Comparison of ENCODE assay signal across 1 cellular context in the genomic region with DNA sequence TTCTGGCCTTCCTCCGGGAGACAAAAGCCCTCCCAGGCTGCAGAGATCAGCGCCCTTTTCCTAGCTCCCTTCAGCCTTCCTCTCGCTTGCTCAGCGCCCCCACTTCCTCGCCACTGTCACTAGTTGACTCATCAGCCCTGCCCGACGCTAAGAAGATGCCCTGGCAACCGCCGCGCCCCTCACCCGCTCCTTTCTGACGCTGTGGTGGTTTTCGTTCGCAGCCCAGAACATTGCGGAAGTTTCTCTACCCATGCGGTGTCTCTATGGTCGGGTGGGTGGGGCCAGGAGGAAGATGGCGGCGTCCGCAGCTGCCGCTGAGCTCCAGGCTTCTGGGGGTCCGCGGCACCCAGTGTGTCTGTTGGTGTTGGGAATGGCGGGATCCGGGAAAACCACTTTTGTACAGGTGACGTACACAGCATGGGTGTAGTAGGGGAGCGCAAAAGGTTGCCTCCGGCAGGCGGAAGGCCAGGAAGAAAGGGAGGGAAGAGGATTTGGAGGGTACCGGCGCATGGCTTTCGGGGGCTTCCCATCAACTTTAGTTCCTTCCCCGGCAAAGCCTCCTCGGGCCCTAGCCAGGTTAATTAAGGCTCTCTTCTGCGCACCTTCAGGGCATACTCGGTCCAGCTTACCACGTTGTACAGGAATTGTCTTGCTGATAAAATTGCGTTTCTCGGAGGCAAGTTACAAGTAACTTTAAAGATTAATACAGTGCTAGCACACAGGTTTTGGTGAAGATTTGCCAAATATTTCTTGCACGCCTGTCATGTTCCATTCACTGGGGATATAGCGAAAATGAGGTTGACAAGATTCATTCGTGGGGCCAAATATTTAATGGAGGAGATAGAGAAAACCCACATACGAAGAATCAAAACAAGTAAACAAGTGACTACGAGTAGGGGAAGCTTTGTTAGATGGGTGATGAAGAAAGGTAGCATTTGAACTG.
TF ChIP-seq lines count a peak whose summit lies in the region.

Gene CCDC121, minus strand, starts transcription at position 246 of the 943 bp plus-strand sequence. CDS start 1,213 bp downstream, outside the sequence.
Gene GPN1, plus strand, starts transcription at position 284 of the 943 bp plus-strand sequence. Its CDS starts 9 bp downstream, at position 293.

TF ChIP-seq in HepG2, 621 proteins besides CTCF, POLR2A, EP300 and RAD21 (continued from another document and continues in another):
- TF ChIP-seq, protein P1, sequence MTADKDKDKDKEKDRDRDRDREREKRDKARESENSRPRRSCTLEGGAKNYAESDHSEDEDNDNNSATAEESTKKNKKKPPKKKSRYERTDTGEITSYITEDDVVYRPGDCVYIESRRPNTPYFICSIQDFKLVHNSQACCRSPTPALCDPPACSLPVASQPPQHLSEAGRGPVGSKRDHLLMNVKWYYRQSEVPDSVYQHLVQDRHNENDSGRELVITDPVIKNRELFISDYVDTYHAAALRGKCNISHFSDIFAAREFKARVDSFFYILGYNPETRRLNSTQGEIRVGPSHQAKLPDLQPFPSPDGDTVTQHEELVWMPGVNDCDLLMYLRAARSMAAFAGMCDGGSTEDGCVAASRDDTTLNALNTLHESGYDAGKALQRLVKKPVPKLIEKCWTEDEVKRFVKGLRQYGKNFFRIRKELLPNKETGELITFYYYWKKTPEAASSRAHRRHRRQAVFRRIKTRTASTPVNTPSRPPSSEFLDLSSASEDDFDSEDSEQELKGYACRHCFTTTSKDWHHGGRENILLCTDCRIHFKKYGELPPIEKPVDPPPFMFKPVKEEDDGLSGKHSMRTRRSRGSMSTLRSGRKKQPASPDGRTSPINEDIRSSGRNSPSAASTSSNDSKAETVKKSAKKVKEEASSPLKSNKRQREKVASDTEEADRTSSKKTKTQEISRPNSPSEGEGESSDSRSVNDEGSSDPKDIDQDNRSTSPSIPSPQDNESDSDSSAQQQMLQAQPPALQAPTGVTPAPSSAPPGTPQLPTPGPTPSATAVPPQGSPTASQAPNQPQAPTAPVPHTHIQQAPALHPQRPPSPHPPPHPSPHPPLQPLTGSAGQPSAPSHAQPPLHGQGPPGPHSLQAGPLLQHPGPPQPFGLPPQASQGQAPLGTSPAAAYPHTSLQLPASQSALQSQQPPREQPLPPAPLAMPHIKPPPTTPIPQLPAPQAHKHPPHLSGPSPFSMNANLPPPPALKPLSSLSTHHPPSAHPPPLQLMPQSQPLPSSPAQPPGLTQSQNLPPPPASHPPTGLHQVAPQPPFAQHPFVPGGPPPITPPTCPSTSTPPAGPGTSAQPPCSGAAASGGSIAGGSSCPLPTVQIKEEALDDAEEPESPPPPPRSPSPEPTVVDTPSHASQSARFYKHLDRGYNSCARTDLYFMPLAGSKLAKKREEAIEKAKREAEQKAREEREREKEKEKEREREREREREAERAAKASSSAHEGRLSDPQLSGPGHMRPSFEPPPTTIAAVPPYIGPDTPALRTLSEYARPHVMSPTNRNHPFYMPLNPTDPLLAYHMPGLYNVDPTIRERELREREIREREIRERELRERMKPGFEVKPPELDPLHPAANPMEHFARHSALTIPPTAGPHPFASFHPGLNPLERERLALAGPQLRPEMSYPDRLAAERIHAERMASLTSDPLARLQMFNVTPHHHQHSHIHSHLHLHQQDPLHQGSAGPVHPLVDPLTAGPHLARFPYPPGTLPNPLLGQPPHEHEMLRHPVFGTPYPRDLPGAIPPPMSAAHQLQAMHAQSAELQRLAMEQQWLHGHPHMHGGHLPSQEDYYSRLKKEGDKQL (CRISPR knock-in tag; IDR thresholded peaks at IDR 0.05; ENCODE audit: low read depth), result no peak
- TF ChIP-seq CENPT (CRISPR knock-in tag; IDR thresholded peaks at IDR 0.05; ENCODE audit: low read depth) (no peak), ZNF598 (CRISPR knock-in tag; IDR thresholded peaks at IDR 0.05; ENCODE audit: borderline replicate concordance) (peak; percentile 99), CREB1 (IDR thresholded peaks at IDR 0.05) (peak; percentile 75), CREB1 (CRISPR knock-in tag; IDR thresholded peaks at IDR 0.05) (peak; percentile 62), CREB3 (CRISPR knock-in tag; IDR thresholded peaks at IDR 0.05) (no peak), KDM5A (IDR thresholded peaks at IDR 0.05; ENCODE audit: borderline replicate concordance, low read length) (peak; percentile 90), PITX1 (CRISPR knock-in tag; IDR thresholded peaks at IDR 0.05) (peak; percentile 72; the same call in 1 of the 2 replicates), IKZF4 (CRISPR knock-in tag; IDR thresholded peaks at IDR 0.05; ENCODE audit: borderline replicate concordance, low read depth, not compliant biosample characterization) (peak; percentile 28), SNAPC2 (CRISPR knock-in tag; IDR thresholded peaks at IDR 0.05) (no peak; the same call in 1 of the 2 replicates), NFE2 (CRISPR knock-in tag; IDR thresholded peaks at IDR 0.05) (no peak), ISL2 (CRISPR knock-in tag; IDR thresholded peaks at IDR 0.05) (peak; percentile 63; the same call in 1 of the 2 replicates), STAT5B (CRISPR knock-in tag; IDR thresholded peaks at IDR 0.05) (no peak), ASH2L (IDR thresholded peaks at IDR 0.05; ENCODE audit: insufficient read length, low read depth, low read length) (peak; percentile 95), ZNF136 (CRISPR knock-in tag; IDR thresholded peaks at IDR 0.05; ENCODE audit: low read depth) (no peak; the same call in 1 of the 2 replicates), TOPORS (CRISPR knock-in tag; IDR thresholded peaks at IDR 0.05) (peak; percentile 67; the same call in 1 of the 2 replicates), RBAK (CRISPR knock-in tag; IDR thresholded peaks at IDR 0.05) (no peak)
- TF ChIP-seq, protein P2, sequence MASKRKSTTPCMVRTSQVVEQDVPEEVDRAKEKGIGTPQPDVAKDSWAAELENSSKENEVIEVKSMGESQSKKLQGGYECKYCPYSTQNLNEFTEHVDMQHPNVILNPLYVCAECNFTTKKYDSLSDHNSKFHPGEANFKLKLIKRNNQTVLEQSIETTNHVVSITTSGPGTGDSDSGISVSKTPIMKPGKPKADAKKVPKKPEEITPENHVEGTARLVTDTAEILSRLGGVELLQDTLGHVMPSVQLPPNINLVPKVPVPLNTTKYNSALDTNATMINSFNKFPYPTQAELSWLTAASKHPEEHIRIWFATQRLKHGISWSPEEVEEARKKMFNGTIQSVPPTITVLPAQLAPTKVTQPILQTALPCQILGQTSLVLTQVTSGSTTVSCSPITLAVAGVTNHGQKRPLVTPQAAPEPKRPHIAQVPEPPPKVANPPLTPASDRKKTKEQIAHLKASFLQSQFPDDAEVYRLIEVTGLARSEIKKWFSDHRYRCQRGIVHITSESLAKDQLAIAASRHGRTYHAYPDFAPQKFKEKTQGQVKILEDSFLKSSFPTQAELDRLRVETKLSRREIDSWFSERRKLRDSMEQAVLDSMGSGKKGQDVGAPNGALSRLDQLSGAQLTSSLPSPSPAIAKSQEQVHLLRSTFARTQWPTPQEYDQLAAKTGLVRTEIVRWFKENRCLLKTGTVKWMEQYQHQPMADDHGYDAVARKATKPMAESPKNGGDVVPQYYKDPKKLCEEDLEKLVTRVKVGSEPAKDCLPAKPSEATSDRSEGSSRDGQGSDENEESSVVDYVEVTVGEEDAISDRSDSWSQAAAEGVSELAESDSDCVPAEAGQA (IDR thresholded peaks at IDR 0.05; ENCODE audit: low read depth), result peak; percentile 72
- TF ChIP-seq, protein P2 (CRISPR knock-in tag; IDR thresholded peaks at IDR 0.05; ENCODE audit: borderline replicate concordance), result no peak
- TF ChIP-seq, protein P3, sequence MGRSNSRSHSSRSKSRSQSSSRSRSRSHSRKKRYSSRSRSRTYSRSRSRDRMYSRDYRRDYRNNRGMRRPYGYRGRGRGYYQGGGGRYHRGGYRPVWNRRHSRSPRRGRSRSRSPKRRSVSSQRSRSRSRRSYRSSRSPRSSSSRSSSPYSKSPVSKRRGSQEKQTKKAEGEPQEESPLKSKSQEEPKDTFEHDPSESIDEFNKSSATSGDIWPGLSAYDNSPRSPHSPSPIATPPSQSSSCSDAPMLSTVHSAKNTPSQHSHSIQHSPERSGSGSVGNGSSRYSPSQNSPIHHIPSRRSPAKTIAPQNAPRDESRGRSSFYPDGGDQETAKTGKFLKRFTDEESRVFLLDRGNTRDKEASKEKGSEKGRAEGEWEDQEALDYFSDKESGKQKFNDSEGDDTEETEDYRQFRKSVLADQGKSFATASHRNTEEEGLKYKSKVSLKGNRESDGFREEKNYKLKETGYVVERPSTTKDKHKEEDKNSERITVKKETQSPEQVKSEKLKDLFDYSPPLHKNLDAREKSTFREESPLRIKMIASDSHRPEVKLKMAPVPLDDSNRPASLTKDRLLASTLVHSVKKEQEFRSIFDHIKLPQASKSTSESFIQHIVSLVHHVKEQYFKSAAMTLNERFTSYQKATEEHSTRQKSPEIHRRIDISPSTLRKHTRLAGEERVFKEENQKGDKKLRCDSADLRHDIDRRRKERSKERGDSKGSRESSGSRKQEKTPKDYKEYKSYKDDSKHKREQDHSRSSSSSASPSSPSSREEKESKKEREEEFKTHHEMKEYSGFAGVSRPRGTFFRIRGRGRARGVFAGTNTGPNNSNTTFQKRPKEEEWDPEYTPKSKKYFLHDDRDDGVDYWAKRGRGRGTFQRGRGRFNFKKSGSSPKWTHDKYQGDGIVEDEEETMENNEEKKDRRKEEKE (IDR thresholded peaks at IDR 0.05), result no peak
- TF ChIP-seq, protein P4, sequence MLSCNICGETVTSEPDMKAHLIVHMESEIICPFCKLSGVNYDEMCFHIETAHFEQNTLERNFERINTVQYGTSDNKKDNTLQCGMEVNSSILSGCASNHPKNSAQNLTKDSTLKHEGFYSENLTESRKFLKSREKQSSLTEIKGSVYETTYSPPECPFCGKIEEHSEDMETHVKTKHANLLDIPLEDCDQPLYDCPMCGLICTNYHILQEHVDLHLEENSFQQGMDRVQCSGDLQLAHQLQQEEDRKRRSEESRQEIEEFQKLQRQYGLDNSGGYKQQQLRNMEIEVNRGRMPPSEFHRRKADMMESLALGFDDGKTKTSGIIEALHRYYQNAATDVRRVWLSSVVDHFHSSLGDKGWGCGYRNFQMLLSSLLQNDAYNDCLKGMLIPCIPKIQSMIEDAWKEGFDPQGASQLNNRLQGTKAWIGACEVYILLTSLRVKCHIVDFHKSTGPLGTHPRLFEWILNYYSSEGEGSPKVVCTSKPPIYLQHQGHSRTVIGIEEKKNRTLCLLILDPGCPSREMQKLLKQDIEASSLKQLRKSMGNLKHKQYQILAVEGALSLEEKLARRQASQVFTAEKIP (CRISPR knock-in tag; IDR thresholded peaks at IDR 0.05; ENCODE audit: borderline replicate concordance), result no peak
- TF ChIP-seq, protein P5, sequence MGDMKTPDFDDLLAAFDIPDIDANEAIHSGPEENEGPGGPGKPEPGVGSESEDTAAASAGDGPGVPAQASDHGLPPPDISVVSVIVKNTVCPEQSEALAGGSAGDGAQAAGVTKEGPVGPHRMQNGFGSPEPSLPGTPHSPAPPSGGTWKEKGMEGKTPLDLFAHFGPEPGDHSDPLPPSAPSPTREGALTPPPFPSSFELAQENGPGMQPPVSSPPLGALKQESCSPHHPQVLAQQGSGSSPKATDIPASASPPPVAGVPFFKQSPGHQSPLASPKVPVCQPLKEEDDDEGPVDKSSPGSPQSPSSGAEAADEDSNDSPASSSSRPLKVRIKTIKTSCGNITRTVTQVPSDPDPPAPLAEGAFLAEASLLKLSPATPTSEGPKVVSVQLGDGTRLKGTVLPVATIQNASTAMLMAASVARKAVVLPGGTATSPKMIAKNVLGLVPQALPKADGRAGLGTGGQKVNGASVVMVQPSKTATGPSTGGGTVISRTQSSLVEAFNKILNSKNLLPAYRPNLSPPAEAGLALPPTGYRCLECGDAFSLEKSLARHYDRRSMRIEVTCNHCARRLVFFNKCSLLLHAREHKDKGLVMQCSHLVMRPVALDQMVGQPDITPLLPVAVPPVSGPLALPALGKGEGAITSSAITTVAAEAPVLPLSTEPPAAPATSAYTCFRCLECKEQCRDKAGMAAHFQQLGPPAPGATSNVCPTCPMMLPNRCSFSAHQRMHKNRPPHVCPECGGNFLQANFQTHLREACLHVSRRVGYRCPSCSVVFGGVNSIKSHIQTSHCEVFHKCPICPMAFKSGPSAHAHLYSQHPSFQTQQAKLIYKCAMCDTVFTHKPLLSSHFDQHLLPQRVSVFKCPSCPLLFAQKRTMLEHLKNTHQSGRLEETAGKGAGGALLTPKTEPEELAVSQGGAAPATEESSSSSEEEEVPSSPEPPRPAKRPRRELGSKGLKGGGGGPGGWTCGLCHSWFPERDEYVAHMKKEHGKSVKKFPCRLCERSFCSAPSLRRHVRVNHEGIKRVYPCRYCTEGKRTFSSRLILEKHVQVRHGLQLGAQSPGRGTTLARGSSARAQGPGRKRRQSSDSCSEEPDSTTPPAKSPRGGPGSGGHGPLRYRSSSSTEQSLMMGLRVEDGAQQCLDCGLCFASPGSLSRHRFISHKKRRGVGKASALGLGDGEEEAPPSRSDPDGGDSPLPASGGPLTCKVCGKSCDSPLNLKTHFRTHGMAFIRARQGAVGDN (CRISPR knock-in tag; IDR thresholded peaks at IDR 0.05), result peak; percentile 95
